Comparison of ENCODE assay signal across 9 cellular contexts in the genomic region with DNA sequence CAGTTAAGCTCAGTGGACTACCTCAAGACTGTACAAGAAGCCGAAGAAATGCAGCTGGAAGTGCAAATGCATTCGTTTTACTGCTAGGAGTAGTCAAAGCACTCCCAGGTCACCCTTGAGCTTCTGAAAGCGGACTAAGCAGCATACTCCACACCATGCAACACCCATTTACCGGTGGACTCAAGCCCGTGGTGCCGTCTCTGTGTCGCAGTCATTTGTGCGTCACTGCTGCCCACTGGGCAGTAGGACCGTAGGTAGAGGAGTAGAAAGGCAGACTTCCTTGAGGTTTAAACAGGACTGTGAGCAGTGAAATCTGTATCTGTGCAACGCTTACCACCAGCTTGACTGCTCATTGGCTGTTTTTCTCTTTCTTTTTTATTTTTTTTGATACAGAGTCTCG.
"Had no signal": no experiment of that assay in that cellular context is flagged by ENCODE, and none has a peak within 500 bp of the region (broad histone marks: within the 10 kb centered on the region; RNA-seq: fewer than 3 reads in every experiment).

No MANE protein-coding gene starts in this region.

- H2AFZ ChIP-seq: GM23338 had no signal

- DNase-seq: H9, HCEC 1CT, KBM-7 had no signal

- H3K9ac ChIP-seq: KMS-11 had no signal

- FAIRE-seq: H1, H54, HepG2 had no signal

- H3K4me2 ChIP-seq: GM23338, KMS-11 had no signal

- ATAC-seq: GM23338, HepG2 had no signal

- H3K4me3 ChIP-seq: GM23338 had no signal

- H3K27ac ChIP-seq: HL-60, KMS-11 had no signal
